1 cellular context compared by ENCODE assay signal in the genomic region with DNA sequence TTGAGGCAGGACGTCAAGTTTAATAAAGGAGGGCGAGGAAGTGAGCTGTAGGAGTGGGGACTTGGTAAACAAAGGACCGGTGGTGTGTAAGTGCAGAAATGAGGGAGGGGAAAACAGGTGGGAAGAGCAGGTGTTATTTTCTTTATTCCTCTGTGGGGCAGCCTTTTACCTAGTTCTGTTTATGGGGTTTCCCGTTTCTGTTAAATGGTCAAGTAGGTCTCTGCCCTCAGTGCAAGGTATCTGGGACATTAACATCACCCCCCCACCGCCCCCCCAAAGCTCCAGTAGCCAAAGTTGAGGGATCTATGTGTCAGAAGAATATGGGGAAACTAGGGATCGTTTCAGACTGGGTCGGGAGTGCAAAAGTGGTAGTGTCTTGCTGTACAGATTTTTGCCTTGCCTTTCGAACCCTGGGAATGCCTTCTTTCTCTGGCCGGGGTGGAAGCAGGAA.
TF ChIP-seq lines count a peak whose summit lies in the region.

No MANE protein-coding gene starts in this region.

TF ChIP-seq in SK-N-SH, 30 proteins besides CTCF, POLR2A, EP300 and RAD21 (continued from another document):
- TF ChIP-seq, protein P1, sequence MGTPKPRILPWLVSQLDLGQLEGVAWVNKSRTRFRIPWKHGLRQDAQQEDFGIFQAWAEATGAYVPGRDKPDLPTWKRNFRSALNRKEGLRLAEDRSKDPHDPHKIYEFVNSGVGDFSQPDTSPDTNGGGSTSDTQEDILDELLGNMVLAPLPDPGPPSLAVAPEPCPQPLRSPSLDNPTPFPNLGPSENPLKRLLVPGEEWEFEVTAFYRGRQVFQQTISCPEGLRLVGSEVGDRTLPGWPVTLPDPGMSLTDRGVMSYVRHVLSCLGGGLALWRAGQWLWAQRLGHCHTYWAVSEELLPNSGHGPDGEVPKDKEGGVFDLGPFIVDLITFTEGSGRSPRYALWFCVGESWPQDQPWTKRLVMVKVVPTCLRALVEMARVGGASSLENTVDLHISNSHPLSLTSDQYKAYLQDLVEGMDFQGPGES (IDR thresholded peaks at IDR 0.05; ENCODE audit: low read depth, low read length) = no peak
- TF ChIP-seq RCOR1 (IDR thresholded peaks at IDR 0.05; ENCODE audit: low read length) = no peak
- no peak for TF ChIP-seq NFIC (IDR thresholded peaks at IDR 0.05; ENCODE audit: borderline replicate concordance)
- TF ChIP-seq, protein P2, sequence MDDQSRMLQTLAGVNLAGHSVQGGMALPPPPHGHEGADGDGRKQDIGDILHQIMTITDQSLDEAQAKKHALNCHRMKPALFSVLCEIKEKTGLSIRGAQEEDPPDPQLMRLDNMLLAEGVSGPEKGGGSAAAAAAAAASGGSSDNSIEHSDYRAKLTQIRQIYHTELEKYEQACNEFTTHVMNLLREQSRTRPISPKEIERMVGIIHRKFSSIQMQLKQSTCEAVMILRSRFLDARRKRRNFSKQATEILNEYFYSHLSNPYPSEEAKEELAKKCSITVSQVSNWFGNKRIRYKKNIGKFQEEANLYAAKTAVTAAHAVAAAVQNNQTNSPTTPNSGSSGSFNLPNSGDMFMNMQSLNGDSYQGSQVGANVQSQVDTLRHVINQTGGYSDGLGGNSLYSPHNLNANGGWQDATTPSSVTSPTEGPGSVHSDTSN (IDR thresholded peaks at IDR 0.05) = no peak
- TF ChIP-seq MXI1 (IDR thresholded peaks at IDR 0.05; ENCODE audit: low read depth, low read length) = no peak
- no peak for TF ChIP-seq FOXJ3 (CRISPR knock-in tag; IDR thresholded peaks at IDR 0.05)
- no peak for TF ChIP-seq FOSL2 (IDR thresholded peaks at IDR 0.05; ENCODE audit: borderline replicate concordance, low read depth)
